Comparison of ENCODE assay signal across 12 cellular contexts in the genomic region with DNA sequence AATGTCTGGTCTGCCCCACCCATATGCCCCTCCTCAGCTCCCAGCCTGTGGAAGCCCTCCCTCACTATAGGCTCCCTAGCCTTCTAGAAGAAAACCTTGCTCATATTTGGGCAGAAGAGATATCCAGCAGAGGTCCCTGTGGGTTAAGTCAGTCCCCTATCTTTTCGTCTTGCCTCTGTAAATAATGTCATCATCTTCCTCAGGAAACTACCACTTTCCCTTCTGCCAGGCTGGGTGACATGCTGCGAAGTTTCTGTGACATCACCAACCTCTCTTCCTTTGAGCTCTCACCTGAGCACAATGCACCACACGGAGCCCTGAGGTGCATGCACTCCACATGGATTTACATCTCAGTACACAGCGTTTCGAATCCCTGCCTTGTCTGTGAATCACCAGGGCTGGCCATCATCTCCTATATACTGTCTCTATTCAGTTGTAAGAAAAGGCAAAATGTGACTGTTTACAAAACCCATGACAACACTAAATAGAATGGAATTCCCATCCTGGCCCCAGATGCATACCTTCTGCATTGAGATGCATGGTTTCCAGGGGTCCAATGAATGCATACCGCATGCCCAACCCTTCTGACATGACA.
DNase-seq lines count a peak whose midpoint lies in the region; ATAC-seq and TF ChIP-seq lines count a peak whose summit lies in the region.
"Had no signal": no experiment of that assay in that cellular context is flagged by ENCODE, and none has a peak within 500 bp of the region (broad histone marks: within the 10 kb centered on the region; RNA-seq: fewer than 3 reads in every experiment).

No MANE protein-coding gene starts in this region.

- intact Hi-C loops in activated T-helper 2 cell treated with anti-CD3 and anti-CD28 coated beads, Interferon-gamma antibody, Interleukin-2, Interleukin-4, amounts not matched to agents 10 μg/mL and 5 μg/mL and 100 μg/mL, durations not matched to agents 14 hours and 24 hours and 36 hours (cut with micrococcal nuclease): loop anchor here (5.0 kb wide), 1 partner anchor 56 kb away; no protein-coding TSS in a partner anchor

- H2AFZ ChIP-seq in mesenchymal stem cell (ENCODE audit: low read depth, low read length): no peak overlapping the region
- H2AFZ ChIP-seq: parathyroid adenoma had no signal

- peaks cover 11% of the 10 kb centered on the region for H3K36me3 Mint-ChIP-seq in activated T-helper 2 cell treated with anti-CD3 and anti-CD28 coated beads, Interferon-gamma antibody, Interleukin-2, Interleukin-4, amounts not matched to agents 10 μg/mL and 5 μg/mL and 100 μg/mL, durations not matched to agents 14 hours and 24 hours and 36 hours (ENCODE audit: low read depth)

- no peaks in the 10 kb centered on the region for H3K79me1 ChIP-seq in mesenchymal stem cell (replicated peaks; ENCODE audit: low read length, poor library complexity, severe bottlenecking)

- DNase-seq in EH (ENCODE audit: low read depth) (peak; percentile 9), mesenchymal stem cell (peak; percentile 43), MV-4-11 (lab: John Stamatoyannopoulos, UW) (no peak), Peyer's patch (no peak)
- no peak for DNase-seq in activated T-helper 2 cell treated with anti-CD3 and anti-CD28 coated beads, Interferon-gamma antibody, Interleukin-2, Interleukin-4, amounts not matched to agents 10 μg/mL and 5 μg/mL and 100 μg/mL, durations not matched to agents 14 hours and 24 hours and 36 hours (ENCODE audit: low spot score)
- DNase-seq: NCI-H2171 treated with DMSO at 0.1 percent for 48 hours had no signal

- no peaks in the 10 kb centered on the region for H3K27me3 Mint-ChIP-seq in activated T-helper 2 cell treated with anti-CD3 and anti-CD28 coated beads, Interferon-gamma antibody, Interleukin-2, Interleukin-4, amounts not matched to agents 10 μg/mL and 5 μg/mL and 100 μg/mL, durations not matched to agents 14 hours and 24 hours and 36 hours (ENCODE audit: low read depth)

- H3K4ac ChIP-seq in mesenchymal stem cell (ENCODE audit: low read depth in 1 of 2, low read length in 2 of 2): no peak overlapping the region

- H3K9ac ChIP-seq in HUES48 (ENCODE audit: low read depth, low read length) (no peak overlapping the region; the same call in 1 of the 2 replicates), mesenchymal stem cell (ENCODE audit: low read length) (no peak overlapping the region)
- H3K9ac ChIP-seq: parathyroid adenoma had no signal

- WGBS in mesenchymal stem cell: 9% methylated on average over 6 of the region's 6 CpGs

- peak overlapping the region; percentile 87 for H3K27ac ChIP-seq in HUES48 (ENCODE audit: low read depth, low read length)
- H3K27ac ChIP-seq in mesenchymal stem cell (ENCODE audit: low read length, poor library complexity, severe bottlenecking): no peak overlapping the region
- H3K27ac ChIP-seq in Peyer's patch: no peak overlapping the region
- H3K27ac ChIP-seq: breast epithelium, parathyroid adenoma, thoracic aorta had no signal

- no peak for ATAC-seq in HG02938 (IDR thresholded peaks at IDR 0.05; ENCODE audit: unreplicated experiment)
- ATAC-seq: left lobe of liver had no signal

- H3K4me2 ChIP-seq in mesenchymal stem cell (ENCODE audit: low read length, poor library complexity, severe bottlenecking): no peak overlapping the region

- H2BK15ac ChIP-seq in mesenchymal stem cell (ENCODE audit: low read depth, poor library complexity, severe bottlenecking): no peak overlapping the region

- no peak overlapping the region for H3K23ac ChIP-seq in mesenchymal stem cell (ENCODE audit: low read length in 2 of 2)

- H3K14ac ChIP-seq in mesenchymal stem cell (ENCODE audit: low read length in 2 of 2): peak overlapping the region in 1 of 2 experiments; percentile 77

- H3K4me3 Mint-ChIP-seq in activated T-helper 2 cell treated with anti-CD3 and anti-CD28 coated beads, Interferon-gamma antibody, Interleukin-2, Interleukin-4, amounts not matched to agents 10 μg/mL and 5 μg/mL and 100 μg/mL, durations not matched to agents 14 hours and 24 hours and 36 hours (ENCODE audit: low read depth): no peak overlapping the region

- peaks cover 9% of the 10 kb centered on the region for H3K9me3 Mint-ChIP-seq in activated T-helper 2 cell treated with anti-CD3 and anti-CD28 coated beads, Interferon-gamma antibody, Interleukin-2, Interleukin-4, amounts not matched to agents 10 μg/mL and 5 μg/mL and 100 μg/mL, durations not matched to agents 14 hours and 24 hours and 36 hours

- H2AK5ac ChIP-seq in mesenchymal stem cell (ENCODE audit: low read length, severe bottlenecking): no peak overlapping the region

- no peak overlapping the region for H4K8ac ChIP-seq in mesenchymal stem cell (ENCODE audit: low read length)

- TF ChIP-seq CTCF in Peyer's patch (IDR thresholded peaks at IDR 0.05): no peak

- no peak overlapping the region for H4K91ac ChIP-seq in mesenchymal stem cell (ENCODE audit: low read length)

- H2BK12ac ChIP-seq in mesenchymal stem cell (ENCODE audit: low read length in 2 of 2): peak overlapping the region in 1 of 2 experiments; percentile 64

- no peak for TF ChIP-seq POLR2A in Peyer's patch (IDR thresholded peaks at IDR 0.05)

- H3K27ac Mint-ChIP-seq in activated T-helper 2 cell treated with anti-CD3 and anti-CD28 coated beads, Interferon-gamma antibody, Interleukin-2, Interleukin-4, amounts not matched to agents 10 μg/mL and 5 μg/mL and 100 μg/mL, durations not matched to agents 14 hours and 24 hours and 36 hours: peak overlapping the region; percentile 39

- H3K9me3 ChIP-seq in HUES48 (ENCODE audit: control insufficient read depth, insufficient read depth, low read length): no peaks in the 10 kb centered on the region
- H3K9me3 ChIP-seq in mesenchymal stem cell (ENCODE audit: control insufficient read depth, low read length): no peaks in the 10 kb centered on the region
- no peaks in the 10 kb centered on the region for H3K9me3 ChIP-seq in Peyer's patch
- H3K9me3 ChIP-seq: breast epithelium, thoracic aorta had no signal

- H3K36me3 ChIP-seq in HUES48 (ENCODE audit: control insufficient read depth, insufficient read depth, low read length) (no peaks in the 10 kb centered on the region), mesenchymal stem cell (ENCODE audit: control insufficient read depth in 1 of 2, insufficient read depth in 2 of 2, low read depth in 1 of 2, low read length in 2 of 2) (peaks cover 0 to 4% of the 10 kb centered on the region in 2 experiments), Peyer's patch (peaks cover 0 to 2% (median 0%) of the 10 kb centered on the region in 3 donors)
- H3K36me3 ChIP-seq: breast epithelium had no signal

- no peak overlapping the region for H2BK5ac ChIP-seq in mesenchymal stem cell (ENCODE audit: low read depth, low read length, poor library complexity, severe bottlenecking)

- H3K18ac ChIP-seq in mesenchymal stem cell (ENCODE audit: low read depth in 1 of 2, low read length in 2 of 2): no peak overlapping the region

- peaks cover 29% of the 10 kb centered on the region for H3K4me1 ChIP-seq in HUES48 (ENCODE audit: control insufficient read depth, insufficient read depth, low read length)
- H3K4me1 ChIP-seq in mesenchymal stem cell (ENCODE audit: control insufficient read depth, insufficient read depth, low read depth, low read length): peaks cover 8% of the 10 kb centered on the region
- H3K4me1 ChIP-seq in Peyer's patch: no peaks in the 10 kb centered on the region
- H3K4me1 ChIP-seq: breast epithelium, parathyroid adenoma had no signal

- H3K4me1 Mint-ChIP-seq in activated T-helper 2 cell treated with anti-CD3 and anti-CD28 coated beads, Interferon-gamma antibody, Interleukin-2, Interleukin-4, amounts not matched to agents 10 μg/mL and 5 μg/mL and 100 μg/mL, durations not matched to agents 14 hours and 24 hours and 36 hours (ENCODE audit: low read depth): peaks cover 29% of the 10 kb centered on the region

- H2BK120ac ChIP-seq in mesenchymal stem cell (ENCODE audit: low read depth, low read length): no peak overlapping the region

- H3K27me3 ChIP-seq in HUES48 (ENCODE audit: control insufficient read depth, insufficient read depth, low read length) (peaks cover 8% of the 10 kb centered on the region; the same call in 1 of the 2 replicates), mesenchymal stem cell (ENCODE audit: control insufficient read depth in 1 of 2, insufficient read depth in 1 of 2, low read length in 2 of 2) (no peaks in the 10 kb centered on the region), Peyer's patch (no peaks in the 10 kb centered on the region)
- H3K27me3 ChIP-seq: breast epithelium had no signal

- H3K4me3 ChIP-seq in HUES48 (ENCODE audit: low read depth, low read length): no peak overlapping the region
- no peak overlapping the region for H3K4me3 ChIP-seq in mesenchymal stem cell (ENCODE audit: insufficient read depth in 1 of 2, low read depth in 1 of 2, low read length in 2 of 2)
- H3K4me3 ChIP-seq in Peyer's patch: no peak overlapping the region
- H3K4me3 ChIP-seq: breast epithelium, thoracic aorta had no signal

Comparison
In these comparisons a context has a peak if more than half of its experiments do, and no peak if none do; other contexts are left out.
1. DNase-seq: peak in EH (single experiment) and mesenchymal stem cell (single experiment); none in activated T-helper 2 cell treated with anti-CD3 and anti-CD28 coated beads, Interferon-gamma antibody, Interleukin-2, Interleukin-4, amounts not matched to agents 10 μg/mL and 5 μg/mL and 100 μg/mL, durations not matched to agents 14 hours and 24 hours and 36 hours (single experiment), MV-4-11 (single experiment) and Peyer's patch (0 of 3).